19 cellular contexts compared by ENCODE assay signal in genomic region chr11:134237557-134237922, GRCh38. TPM values are rescaled to one million over a fixed set of nuclear protein-coding genes. Genes with fewer than 3 reads are reported as not detected.
DNase-seq lines count a peak whose midpoint lies in the region; ATAC-seq and TF ChIP-seq lines count a peak whose summit lies in the region.
"Had no signal": no experiment of that assay in that cellular context is flagged by ENCODE, and none has a peak within 500 bp of the region (broad histone marks: within the 10 kb centered on the region; RNA-seq: fewer than 3 reads in every experiment).

No MANE protein-coding gene starts in this region.

- peaks cover 30% of the 10 kb centered on the region for H3K36me3 Mint-ChIP-seq in activated CD4-positive, alpha-beta T cell treated with anti-CD3 and anti-CD28 coated beads, Interleukin-2, amount 10 ng/mL, durations not matched to agents 7 days and 5 days (ENCODE audit: low read depth)
- H3K36me3 Mint-ChIP-seq in CD4-positive, CD25-positive, alpha-beta regulatory T cell = peaks cover 42% of the 10 kb centered on the region
- H3K36me3 Mint-ChIP-seq in activated CD8-positive, alpha-beta T cell treated with anti-CD3 and anti-CD28 coated beads, Interleukin-2, amount 10 ng/mL, durations not matched to agents 7 days and 5 days (ENCODE audit: low read depth) = peaks cover 37% of the 10 kb centered on the region
- H3K36me3 Mint-ChIP-seq in nephron progenitor cell (ENCODE audit: low read depth) = peaks cover 34% of the 10 kb centered on the region

- CTCF ChIA-PET in activated CD4-positive, alpha-beta T cell treated with anti-CD3 and anti-CD28 coated beads, Interleukin-2, amount 10 ng/mL, durations not matched to agents 7 days and 5 days (lab: Charles Lee) = no interaction called here
- CTCF ChIA-PET in activated CD8-positive, alpha-beta T cell treated with anti-CD3 and anti-CD28 coated beads, Interleukin-2, amount 10 ng/mL, durations not matched to agents 7 days and 5 days (lab: Charles Lee) = interaction anchor here (1.0 to 1.1 kb wide), 2 partner anchors 11 to 27 kb away, joined by 3 to 5 read pairs; no protein-coding TSS in a partner anchor
- CTCF ChIA-PET in A673 (lab: Charles Lee) = no interaction called here

- H3K36me3 ChIP-seq in CD4-positive, CD25-positive, alpha-beta regulatory T cell (ENCODE audit: control insufficient read depth, insufficient read depth, low read length) = peaks cover 71% of the 10 kb centered on the region
- H3K36me3 ChIP-seq in A673 (ENCODE audit: insufficient read depth, low read length, poor library complexity, severe bottlenecking) (peaks cover 12% of the 10 kb centered on the region), sigmoid colon (peaks cover under 1 to 81% (median 12%) of the 10 kb centered on the region in 4 donors)

- 88 to 93% methylated on average over 11 of the region's 11 CpGs for WGBS in sigmoid colon, 2 donors

- H3K9me3 ChIP-seq in CD4-positive, CD25-positive, alpha-beta regulatory T cell (ENCODE audit: control insufficient read depth in 2 of 2, low read length in 2 of 2) = no peaks in the 10 kb centered on the region
- H3K9me3 ChIP-seq in A673 (ENCODE audit: low read depth, low read length, poor library complexity, severe bottlenecking) (no peaks in the 10 kb centered on the region), sigmoid colon (no peaks in the 10 kb centered on the region)
- H3K9me3 ChIP-seq: Peyer's patch had no signal

- peaks cover 5% of the 10 kb centered on the region for H3K4me1 Mint-ChIP-seq in activated CD4-positive, alpha-beta T cell treated with anti-CD3 and anti-CD28 coated beads, Interleukin-2, amount 10 ng/mL, durations not matched to agents 7 days and 5 days
- peaks cover 0 to 18% (median 7%) of the 10 kb centered on the region in 4 donors for H3K4me1 Mint-ChIP-seq in CD4-positive, CD25-positive, alpha-beta regulatory T cell
- H3K4me1 Mint-ChIP-seq in activated CD8-positive, alpha-beta T cell treated with anti-CD3 and anti-CD28 coated beads, Interleukin-2, amount 10 ng/mL, durations not matched to agents 7 days and 5 days (ENCODE audit: low read depth) = peaks cover 7% of the 10 kb centered on the region
- peaks cover 5% of the 10 kb centered on the region for H3K4me1 Mint-ChIP-seq in nephron progenitor cell

- no peak overlapping the region for H3K4me3 ChIP-seq in CD4-positive, CD25-positive, alpha-beta regulatory T cell (ENCODE audit: low read depth, low read length)
- H3K4me3 ChIP-seq in A673 (ENCODE audit: low read depth, low read length, poor library complexity, severe bottlenecking) (no peak overlapping the region), sigmoid colon (no peak overlapping the region)
- H3K4me3 ChIP-seq: Peyer's patch had no signal

- H3K9me3 Mint-ChIP-seq in activated CD4-positive, alpha-beta T cell treated with anti-CD3 and anti-CD28 coated beads, Interleukin-2, amount 10 ng/mL, durations not matched to agents 7 days and 5 days = no peaks in the 10 kb centered on the region
- H3K9me3 Mint-ChIP-seq in CD4-positive, CD25-positive, alpha-beta regulatory T cell = no peaks in the 10 kb centered on the region
- H3K9me3 Mint-ChIP-seq in activated CD8-positive, alpha-beta T cell treated with anti-CD3 and anti-CD28 coated beads, Interleukin-2, amount 10 ng/mL, durations not matched to agents 7 days and 5 days (ENCODE audit: insufficient read depth) = no peaks in the 10 kb centered on the region
- no peaks in the 10 kb centered on the region for H3K9me3 Mint-ChIP-seq in nephron progenitor cell
- H3K9me3 Mint-ChIP-seq: CD14-positive monocyte, IgD-negative memory B cell had no signal

- TF ChIP-seq POLR2A in sigmoid colon (IDR thresholded peaks at IDR 0.05) = no peak

- no peak for DNase-seq in activated CD4-positive, alpha-beta T cell treated with anti-CD3 and anti-CD28 coated beads, Interleukin-2, amount 10 ng/mL, durations not matched to agents 7 days and 5 days
- no peak for DNase-seq in activated CD4-positive, alpha-beta T cell treated with anti-CD3 and anti-CD28 coated beads for 48 hours
- DNase-seq in CD4-positive, CD25-positive, alpha-beta regulatory T cell = no peak
- DNase-seq in activated CD8-positive, alpha-beta T cell treated with anti-CD3 and anti-CD28 coated beads, Interleukin-2, amount 10 ng/mL, durations not matched to agents 7 days and 5 days = no peak
- DNase-seq in nephron progenitor cell = no peak
- no peak for DNase-seq in A673 (ENCODE audit: low spot score)
- no peak for DNase-seq in mucosa of gallbladder (ENCODE audit: low spot score)
- no peak for DNase-seq in sigmoid colon
- DNase-seq: DMS79 treated with DMSO at 0.1 percent for 48 hours, GOT3, NCI-H1436 treated with DMSO at 0.1 percent for 48 hours, NCI-H2081, NCI-H510A treated with DMSO at 0.1 percent for 48 hours, Peyer's patch, Right ventricle myocardium superior had no signal

- peak overlapping the region; percentile 9 for H3K27ac Mint-ChIP-seq in activated CD4-positive, alpha-beta T cell treated with anti-CD3 and anti-CD28 coated beads, Interleukin-2, amount 10 ng/mL, durations not matched to agents 7 days and 5 days
- H3K27ac Mint-ChIP-seq in CD4-positive, CD25-positive, alpha-beta regulatory T cell = peak overlapping the region in 2 of 3 donors; percentile 26 to 66
- H3K27ac Mint-ChIP-seq in activated CD8-positive, alpha-beta T cell treated with anti-CD3 and anti-CD28 coated beads, Interleukin-2, amount 10 ng/mL, durations not matched to agents 7 days and 5 days = peak overlapping the region; percentile 2
- H3K27ac Mint-ChIP-seq in nephron progenitor cell = peak overlapping the region; percentile 37
- H3K27ac Mint-ChIP-seq: IgD-negative memory B cell had no signal

- TF ChIP-seq CTCF in nephron progenitor cell (IDR thresholded peaks at IDR 0.05) (no peak), A673 (conservative IDR thresholded peaks at IDR 0.05; ENCODE audit: low read depth, low read length) (no peak), sigmoid colon (IDR thresholded peaks at IDR 0.05) (no peak)

- TF ChIP-seq EP300 in sigmoid colon (IDR thresholded peaks at IDR 0.05) = no peak

- no peaks in the 10 kb centered on the region for H3K27me3 Mint-ChIP-seq in activated CD4-positive, alpha-beta T cell treated with anti-CD3 and anti-CD28 coated beads, Interleukin-2, amount 10 ng/mL, durations not matched to agents 7 days and 5 days
- H3K27me3 Mint-ChIP-seq in CD4-positive, CD25-positive, alpha-beta regulatory T cell = no peaks in the 10 kb centered on the region
- no peaks in the 10 kb centered on the region for H3K27me3 Mint-ChIP-seq in activated CD8-positive, alpha-beta T cell treated with anti-CD3 and anti-CD28 coated beads, Interleukin-2, amount 10 ng/mL, durations not matched to agents 7 days and 5 days (ENCODE audit: low read depth)
- H3K27me3 Mint-ChIP-seq in nephron progenitor cell (ENCODE audit: low read depth, poor library complexity) = peaks cover 3% of the 10 kb centered on the region
- H3K27me3 Mint-ChIP-seq: IgD-negative memory B cell had no signal

- no TSS peak for BruUV-seq in A673 (replicated peaks; lab: Mats Ljungman, UMichigan)

- no peak for ATAC-seq in CD4-positive, CD25-positive, alpha-beta regulatory T cell (ENCODE audit: low read depth in 2 of 2)
- no peak for ATAC-seq in activated CD8-positive, alpha-beta T cell treated with anti-CD3 and anti-CD28 coated beads, Interleukin-2, amount 10 ng/mL, durations not matched to agents 7 days and 5 days

- no peak overlapping the region for H3K27ac ChIP-seq in CD4-positive, CD25-positive, alpha-beta regulatory T cell (ENCODE audit: insufficient read depth, low read length, poor library complexity, severe bottlenecking)
- no peak overlapping the region for H3K27ac ChIP-seq in A673 (ENCODE audit: low read depth, low read length, poor library complexity, severe bottlenecking)
- no peak overlapping the region for H3K27ac ChIP-seq in sigmoid colon
- H3K27ac ChIP-seq: 22Rv1, Peyer's patch had no signal

- intact Hi-C loops in A673 (cut with micrococcal nuclease; ENCODE audit: unreplicated experiment) (no loop called here), sigmoid colon (cut with DNase I) (no loop called here)

- H3K27me3 ChIP-seq in CD4-positive, CD25-positive, alpha-beta regulatory T cell (ENCODE audit: control insufficient read depth, insufficient read depth, low read length) = no peaks in the 10 kb centered on the region
- H3K27me3 ChIP-seq in A673 (replicated peaks; ENCODE audit: insufficient read depth, low read depth, low read length, poor library complexity) = no peaks in the 10 kb centered on the region
- no peaks in the 10 kb centered on the region for H3K27me3 ChIP-seq in sigmoid colon
- H3K27me3 ChIP-seq: Peyer's patch had no signal

- POLR2A ChIA-PET in activated CD4-positive, alpha-beta T cell treated with anti-CD3 and anti-CD28 coated beads, Interleukin-2, amount 10 ng/mL, durations not matched to agents 7 days and 5 days (lab: Charles Lee) = no interaction called here
- POLR2A ChIA-PET in activated CD8-positive, alpha-beta T cell treated with anti-CD3 and anti-CD28 coated beads, Interleukin-2, amount 10 ng/mL, durations not matched to agents 7 days and 5 days (lab: Charles Lee) = no interaction called here
- POLR2A ChIA-PET in A673 (lab: Charles Lee; ENCODE audit: low non-redundant PET) = no interaction called here

- H3K4me1 ChIP-seq in CD4-positive, CD25-positive, alpha-beta regulatory T cell (ENCODE audit: control insufficient read depth, insufficient read depth, low read length, poor library complexity, severe bottlenecking) = no peaks in the 10 kb centered on the region
- H3K4me1 ChIP-seq in A673 (ENCODE audit: insufficient read depth, low read length, poor library complexity, severe bottlenecking) (no peaks in the 10 kb centered on the region), sigmoid colon (peaks cover 0 to 3% (median 0%) of the 10 kb centered on the region in 4 donors)
- H3K4me1 ChIP-seq: Peyer's patch had no signal

- H3K4me3 Mint-ChIP-seq in activated CD4-positive, alpha-beta T cell treated with anti-CD3 and anti-CD28 coated beads, Interleukin-2, amount 10 ng/mL, durations not matched to agents 7 days and 5 days = no peak overlapping the region
- peak overlapping the region in 1 of 4 donors; percentile 7 for H3K4me3 Mint-ChIP-seq in CD4-positive, CD25-positive, alpha-beta regulatory T cell
- H3K4me3 Mint-ChIP-seq in activated CD8-positive, alpha-beta T cell treated with anti-CD3 and anti-CD28 coated beads, Interleukin-2, amount 10 ng/mL, durations not matched to agents 7 days and 5 days = no peak overlapping the region
- no peak overlapping the region for H3K4me3 Mint-ChIP-seq in nephron progenitor cell
- H3K4me3 Mint-ChIP-seq: CD14-positive monocyte, IgD-negative memory B cell had no signal

RNA-seq across cellular contexts. Expression of gene VPS26B, which starts 13.1 kb away (rescaled TPM):
- 10 to 100 TPM; 66.4 to 66.9 TPM for total RNA-seq in activated CD4-positive, alpha-beta T cell treated with anti-CD3 and anti-CD28 coated beads, Interleukin-2, amount 10 ng/mL, durations not matched to agents 7 days and 5 days
- 65.1 TPM for total RNA-seq in CD4-positive, CD25-positive, alpha-beta regulatory T cell
- 10 to 100 TPM; 43.9 to 61.7 (median 54.3) TPM for polyA plus RNA-seq in CD4-positive, CD25-positive, alpha-beta regulatory T cell
- total RNA-seq in activated CD8-positive, alpha-beta T cell treated with anti-CD3 and anti-CD28 coated beads, Interleukin-2, amount 10 ng/mL, durations not matched to agents 7 days and 5 days = 10 to 100 TPM; 55.1 TPM
- total RNA-seq in A673 (2021) (51.3 and 53.3 TPM in 2 replicates), mucosa of gallbladder (54.8 TPM), sigmoid colon (10 to 100 TPM; 35.7 to 53.7 (median 37.3) TPM)
- 10 to 100 TPM; 22.8 to 26.4 (median 22.9) TPM for polyA plus RNA-seq in sigmoid colon

RNA-seq across cellular contexts. Expression of gene NCAPD3, which starts 13.8 kb away (rescaled TPM):
- 100 to 1,000 TPM; 118 to 125 TPM for total RNA-seq in activated CD4-positive, alpha-beta T cell treated with anti-CD3 and anti-CD28 coated beads, Interleukin-2, amount 10 ng/mL, durations not matched to agents 7 days and 5 days
- total RNA-seq in CD4-positive, CD25-positive, alpha-beta regulatory T cell = 38.2 TPM
- polyA plus RNA-seq in CD4-positive, CD25-positive, alpha-beta regulatory T cell = 10 to 100 TPM; 12.9 to 19.3 (median 14.6) TPM
- 100 to 1,000 TPM; 125 to 136 TPM for total RNA-seq in activated CD8-positive, alpha-beta T cell treated with anti-CD3 and anti-CD28 coated beads, Interleukin-2, amount 10 ng/mL, durations not matched to agents 7 days and 5 days
- 120 and 127 TPM in 2 replicates for total RNA-seq in A673 (2021)
- 14.7 TPM for total RNA-seq in mucosa of gallbladder
- total RNA-seq in sigmoid colon = 1 to 10 TPM; 6.4 to 8.9 (median 8.0) TPM
- polyA plus RNA-seq in sigmoid colon = 10 to 100 TPM in 1 of 3 donors, 1 to 10 TPM in 2; 1.8 to 13.0 (median 3.0) TPM

RNA-seq across cellular contexts. Expression of gene THYN1, which starts 15.6 kb away (rescaled TPM):
- total RNA-seq in activated CD4-positive, alpha-beta T cell treated with anti-CD3 and anti-CD28 coated beads, Interleukin-2, amount 10 ng/mL, durations not matched to agents 7 days and 5 days = 10 to 100 TPM; 56.4 to 61.6 TPM
- 35.2 TPM for total RNA-seq in CD4-positive, CD25-positive, alpha-beta regulatory T cell
- polyA plus RNA-seq in CD4-positive, CD25-positive, alpha-beta regulatory T cell = 100 to 1,000 TPM; 138 to 148 (median 144) TPM
- 10 to 100 TPM; 53.7 to 56.1 TPM for total RNA-seq in activated CD8-positive, alpha-beta T cell treated with anti-CD3 and anti-CD28 coated beads, Interleukin-2, amount 10 ng/mL, durations not matched to agents 7 days and 5 days
- total RNA-seq in A673 (2021) (57.2 and 60.2 TPM in 2 replicates), mucosa of gallbladder (39.4 TPM), sigmoid colon (10 to 100 TPM; 69.9 to 92.2 (median 74.4) TPM)
- polyA plus RNA-seq in sigmoid colon = 10 to 100 TPM; 38.1 to 49.2 (median 48.0) TPM

RNA-seq across cellular contexts. Expression of gene ACAD8, which starts 15.8 kb away (rescaled TPM):
- total RNA-seq in activated CD4-positive, alpha-beta T cell treated with anti-CD3 and anti-CD28 coated beads, Interleukin-2, amount 10 ng/mL, durations not matched to agents 7 days and 5 days = 10 to 100 TPM; 21.7 to 21.8 TPM
- total RNA-seq in CD4-positive, CD25-positive, alpha-beta regulatory T cell = 28.7 TPM
- 10 to 100 TPM; 18.6 to 22.6 (median 19.9) TPM for polyA plus RNA-seq in CD4-positive, CD25-positive, alpha-beta regulatory T cell
- total RNA-seq in activated CD8-positive, alpha-beta T cell treated with anti-CD3 and anti-CD28 coated beads, Interleukin-2, amount 10 ng/mL, durations not matched to agents 7 days and 5 days = 10 to 100 TPM; 20.7 to 21.1 TPM
- total RNA-seq in A673 (2021) = 32.3 and 34.8 TPM in 2 replicates
- 29.7 TPM for total RNA-seq in mucosa of gallbladder
- 10 to 100 TPM; 25.5 to 30.1 (median 26.9) TPM for total RNA-seq in sigmoid colon
- 10 to 100 TPM; 19.0 to 31.2 (median 28.0) TPM for polyA plus RNA-seq in sigmoid colon

RNA-seq across cellular contexts. Expression of gene GLB1L3, which starts 38.6 kb away (rescaled TPM):
- 1 to 10 TPM; 6.8 to 7.2 TPM for total RNA-seq in activated CD4-positive, alpha-beta T cell treated with anti-CD3 and anti-CD28 coated beads, Interleukin-2, amount 10 ng/mL, durations not matched to agents 7 days and 5 days
- 2.0 TPM for total RNA-seq in CD4-positive, CD25-positive, alpha-beta regulatory T cell
- polyA plus RNA-seq in CD4-positive, CD25-positive, alpha-beta regulatory T cell = 1 to 10 TPM; 2.1 to 3.0 (median 2.3) TPM
- 1 to 10 TPM; 3.8 to 4.0 TPM for total RNA-seq in activated CD8-positive, alpha-beta T cell treated with anti-CD3 and anti-CD28 coated beads, Interleukin-2, amount 10 ng/mL, durations not matched to agents 7 days and 5 days
- total RNA-seq in A673 (2021) (0.09 and 0.17 TPM in 2 replicates), mucosa of gallbladder (not detected), sigmoid colon (1 to 10 TPM in 3 of 4 donors, under 1 TPM in 1; 0.82 to 8.9 (median 4.1) TPM)
- under 1 TPM in 1 of 3 donors, not detected in 2; 0.25 TPM for polyA plus RNA-seq in sigmoid colon
- total RNA-seq: HT-29, Peyer's patch, Right ventricle myocardium superior had no signal
- polyA plus RNA-seq: CD14-positive monocyte had no signal
